Comparison of ENCODE assay signal across 8 cellular contexts in the genomic region with DNA sequence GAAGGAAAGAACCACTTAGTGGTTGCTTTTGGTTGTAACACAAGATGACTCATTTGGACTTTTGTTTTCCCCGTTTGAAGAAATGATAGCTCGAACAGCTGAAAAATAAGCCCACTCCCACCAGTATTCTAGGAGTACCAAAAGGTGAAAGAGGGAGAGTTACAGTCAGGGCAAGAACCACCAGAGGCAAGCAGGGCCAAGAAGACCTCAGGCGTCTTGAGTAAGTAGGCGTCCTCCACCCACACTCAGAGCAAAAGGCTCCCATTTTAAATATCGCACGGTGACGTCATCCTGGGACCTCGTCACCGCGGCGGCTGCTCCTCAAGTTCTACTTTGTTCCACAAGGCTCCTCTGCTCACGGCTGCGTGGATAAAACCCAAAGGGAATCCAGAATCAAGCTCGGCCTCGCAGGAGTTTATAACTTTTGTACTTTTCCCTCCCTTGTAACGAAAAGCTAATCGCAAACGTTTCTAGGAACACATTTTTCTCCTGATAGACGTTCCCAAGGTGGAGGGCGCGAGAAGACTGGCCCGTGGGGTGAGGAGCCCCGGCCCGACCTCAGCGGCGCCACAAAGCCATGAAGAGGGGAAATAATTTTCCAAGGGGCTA. TPM values are rescaled to one million over a fixed set of nuclear protein-coding genes. Genes with fewer than 3 reads are reported as not detected.
DNase-seq lines count a peak whose midpoint lies in the region; ATAC-seq and TF ChIP-seq lines count a peak whose summit lies in the region.

No MANE protein-coding gene starts in this region.

- DNase-seq in AG08396 (ENCODE audit: low spot score), result peak; percentile 83
- DNase-seq in NCI-H2227 treated with DMSO at 0.1 percent for 48 hours (lab: John Stamatoyannopoulos, UW), result peak; percentile 78
- DNase-seq in activated CD4-positive, alpha-beta T cell treated with anti-CD3 and anti-CD28 coated beads, Interleukin-2, amount 10 ng/mL, durations not matched to agents 7 days and 5 days, result peak; percentile 85
- DNase-seq in dermis blood vessel endothelial cell, result peak; percentile 93
- peak; percentile 69 to 74 for DNase-seq in stimulated activated CD4-positive, alpha-beta T cell treated with anti-CD3 and anti-CD28 coated beads, Interleukin-2, amount 100 ng/mL, for 48 hours

- CTCF ChIA-PET in activated CD4-positive, alpha-beta T cell treated with anti-CD3 and anti-CD28 coated beads, Interleukin-2, amount 10 ng/mL, durations not matched to agents 7 days and 5 days (lab: Charles Lee), result interaction anchor here (0.6 to 2.2 kb wide), 3 partner anchors 10 to 259 kb away, joined by 3 to 12 read pairs (median 11); no protein-coding TSS in a partner anchor

- H3K36me3 ChIP-seq in liver (ENCODE audit: control insufficient read depth in 4 of 4, insufficient read depth in 3 of 4, low read depth in 1 of 4, low read length in 3 of 4), result peaks cover 0 to 6% (median 1%) of the 10 kb centered on the region in 4 donors

- TF ChIP-seq CTCF in liver (IDR thresholded peaks at IDR 0.05; ENCODE audit: low read depth, low read length, missing input control), result no peak

- H3K9ac ChIP-seq in liver (ENCODE audit: low read depth in 1 of 2, low read length in 2 of 2), result peak overlapping the region; percentile 82 to 96

- peak overlapping the region; percentile 67 to 89 for H3K27ac ChIP-seq in liver (ENCODE audit: low read depth in 1 of 2, low read length in 2 of 2)

- H3K9me3 Mint-ChIP-seq in activated CD4-positive, alpha-beta T cell treated with anti-CD3 and anti-CD28 coated beads, Interleukin-2, amount 10 ng/mL, durations not matched to agents 7 days and 5 days, result no peaks in the 10 kb centered on the region

- peak; percentile 61 for ATAC-seq in GM18868 (IDR thresholded peaks at IDR 0.05; ENCODE audit: unreplicated experiment)
- ATAC-seq in HG03097 (IDR thresholded peaks at IDR 0.05; ENCODE audit: low FRiP score, unreplicated experiment), result peak; percentile 65

- H3K27me3 Mint-ChIP-seq in activated CD4-positive, alpha-beta T cell treated with anti-CD3 and anti-CD28 coated beads, Interleukin-2, amount 10 ng/mL, durations not matched to agents 7 days and 5 days, result no peaks in the 10 kb centered on the region

- WGBS in liver, result under 1% methylated on average over 26 of the region's 26 CpGs

- H3K27ac Mint-ChIP-seq in activated CD4-positive, alpha-beta T cell treated with anti-CD3 and anti-CD28 coated beads, Interleukin-2, amount 10 ng/mL, durations not matched to agents 7 days and 5 days, result peak overlapping the region; percentile 98

- H3K36me3 Mint-ChIP-seq in activated CD4-positive, alpha-beta T cell treated with anti-CD3 and anti-CD28 coated beads, Interleukin-2, amount 10 ng/mL, durations not matched to agents 7 days and 5 days (ENCODE audit: low read depth), result peaks cover 38% of the 10 kb centered on the region

- H3K4me3 ChIP-seq in liver (ENCODE audit: low read depth in 1 of 3, low read length in 3 of 3), result peak overlapping the region; percentile 50 to 77 (median 69)

- POLR2A ChIA-PET in activated CD4-positive, alpha-beta T cell treated with anti-CD3 and anti-CD28 coated beads, Interleukin-2, amount 10 ng/mL, durations not matched to agents 7 days and 5 days (lab: Charles Lee), result no interaction called here

- peaks cover 59% of the 10 kb centered on the region for H3K4me1 Mint-ChIP-seq in activated CD4-positive, alpha-beta T cell treated with anti-CD3 and anti-CD28 coated beads, Interleukin-2, amount 10 ng/mL, durations not matched to agents 7 days and 5 days

- peak overlapping the region; percentile 87 for H3K4me3 Mint-ChIP-seq in activated CD4-positive, alpha-beta T cell treated with anti-CD3 and anti-CD28 coated beads, Interleukin-2, amount 10 ng/mL, durations not matched to agents 7 days and 5 days

- no peaks in the 10 kb centered on the region for H3K9me3 ChIP-seq in liver (ENCODE audit: control insufficient read depth in 4 of 4, low read length in 3 of 4)

- no peaks in the 10 kb centered on the region for H3K27me3 ChIP-seq in liver (ENCODE audit: control insufficient read depth in 4 of 4, insufficient read depth in 4 of 4, low read length in 3 of 4)

- peaks cover 0 to 18% (median 4%) of the 10 kb centered on the region in 4 donors for H3K4me1 ChIP-seq in liver (ENCODE audit: control insufficient read depth in 4 of 4, insufficient read depth in 4 of 4, low read length in 3 of 4)

- no peak for TF ChIP-seq RAD21 in liver (IDR thresholded peaks at IDR 0.05)

TF ChIP-seq in liver, 16 proteins besides CTCF, POLR2A, EP300 and RAD21:
- TF ChIP-seq FOXA1 (IDR thresholded peaks at IDR 0.05) (no peak), GABPA (IDR thresholded peaks at IDR 0.05 in 1 of 2, conservative IDR thresholded peaks at IDR 0.05 in 1 of 2) (no peak), HNF4G (IDR thresholded peaks at IDR 0.05) (no peak), RXRA (IDR thresholded peaks at IDR 0.05) (no peak), NR2F2 (IDR thresholded peaks at IDR 0.05) (no peak), HNF4A (conservative IDR thresholded peaks at IDR 0.05) (peak in 1 of 2 donors; percentile 11), TAF1 (conservative IDR thresholded peaks at IDR 0.05) (no peak), SP1 (IDR thresholded peaks at IDR 0.05) (no peak), YY1 (IDR thresholded peaks at IDR 0.05) (peak; percentile 67), EGR1 (IDR thresholded peaks at IDR 0.05; ENCODE audit: low read depth in 2 of 2) (no peak), JUND (IDR thresholded peaks at IDR 0.05) (peak; percentile 84 to 91), FOXA2 (IDR thresholded peaks at IDR 0.05) (no peak)
- TF ChIP-seq, protein P1, sequence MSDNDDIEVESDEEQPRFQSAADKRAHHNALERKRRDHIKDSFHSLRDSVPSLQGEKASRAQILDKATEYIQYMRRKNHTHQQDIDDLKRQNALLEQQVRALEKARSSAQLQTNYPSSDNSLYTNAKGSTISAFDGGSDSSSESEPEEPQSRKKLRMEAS (IDR thresholded peaks at IDR 0.05), result no peak
- TF ChIP-seq, protein P2, sequence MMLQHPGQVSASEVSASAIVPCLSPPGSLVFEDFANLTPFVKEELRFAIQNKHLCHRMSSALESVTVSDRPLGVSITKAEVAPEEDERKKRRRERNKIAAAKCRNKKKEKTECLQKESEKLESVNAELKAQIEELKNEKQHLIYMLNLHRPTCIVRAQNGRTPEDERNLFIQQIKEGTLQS (IDR thresholded peaks at IDR 0.05), result peak; percentile 75
- TF ChIP-seq, protein P3, sequence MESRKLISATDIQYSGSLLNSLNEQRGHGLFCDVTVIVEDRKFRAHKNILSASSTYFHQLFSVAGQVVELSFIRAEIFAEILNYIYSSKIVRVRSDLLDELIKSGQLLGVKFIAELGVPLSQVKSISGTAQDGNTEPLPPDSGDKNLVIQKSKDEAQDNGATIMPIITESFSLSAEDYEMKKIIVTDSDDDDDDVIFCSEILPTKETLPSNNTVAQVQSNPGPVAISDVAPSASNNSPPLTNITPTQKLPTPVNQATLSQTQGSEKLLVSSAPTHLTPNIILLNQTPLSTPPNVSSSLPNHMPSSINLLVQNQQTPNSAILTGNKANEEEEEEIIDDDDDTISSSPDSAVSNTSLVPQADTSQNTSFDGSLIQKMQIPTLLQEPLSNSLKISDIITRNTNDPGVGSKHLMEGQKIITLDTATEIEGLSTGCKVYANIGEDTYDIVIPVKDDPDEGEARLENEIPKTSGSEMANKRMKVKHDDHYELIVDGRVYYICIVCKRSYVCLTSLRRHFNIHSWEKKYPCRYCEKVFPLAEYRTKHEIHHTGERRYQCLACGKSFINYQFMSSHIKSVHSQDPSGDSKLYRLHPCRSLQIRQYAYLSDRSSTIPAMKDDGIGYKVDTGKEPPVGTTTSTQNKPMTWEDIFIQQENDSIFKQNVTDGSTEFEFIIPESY (IDR thresholded peaks at IDR 0.05), result no peak
- TF ChIP-seq, protein P4, sequence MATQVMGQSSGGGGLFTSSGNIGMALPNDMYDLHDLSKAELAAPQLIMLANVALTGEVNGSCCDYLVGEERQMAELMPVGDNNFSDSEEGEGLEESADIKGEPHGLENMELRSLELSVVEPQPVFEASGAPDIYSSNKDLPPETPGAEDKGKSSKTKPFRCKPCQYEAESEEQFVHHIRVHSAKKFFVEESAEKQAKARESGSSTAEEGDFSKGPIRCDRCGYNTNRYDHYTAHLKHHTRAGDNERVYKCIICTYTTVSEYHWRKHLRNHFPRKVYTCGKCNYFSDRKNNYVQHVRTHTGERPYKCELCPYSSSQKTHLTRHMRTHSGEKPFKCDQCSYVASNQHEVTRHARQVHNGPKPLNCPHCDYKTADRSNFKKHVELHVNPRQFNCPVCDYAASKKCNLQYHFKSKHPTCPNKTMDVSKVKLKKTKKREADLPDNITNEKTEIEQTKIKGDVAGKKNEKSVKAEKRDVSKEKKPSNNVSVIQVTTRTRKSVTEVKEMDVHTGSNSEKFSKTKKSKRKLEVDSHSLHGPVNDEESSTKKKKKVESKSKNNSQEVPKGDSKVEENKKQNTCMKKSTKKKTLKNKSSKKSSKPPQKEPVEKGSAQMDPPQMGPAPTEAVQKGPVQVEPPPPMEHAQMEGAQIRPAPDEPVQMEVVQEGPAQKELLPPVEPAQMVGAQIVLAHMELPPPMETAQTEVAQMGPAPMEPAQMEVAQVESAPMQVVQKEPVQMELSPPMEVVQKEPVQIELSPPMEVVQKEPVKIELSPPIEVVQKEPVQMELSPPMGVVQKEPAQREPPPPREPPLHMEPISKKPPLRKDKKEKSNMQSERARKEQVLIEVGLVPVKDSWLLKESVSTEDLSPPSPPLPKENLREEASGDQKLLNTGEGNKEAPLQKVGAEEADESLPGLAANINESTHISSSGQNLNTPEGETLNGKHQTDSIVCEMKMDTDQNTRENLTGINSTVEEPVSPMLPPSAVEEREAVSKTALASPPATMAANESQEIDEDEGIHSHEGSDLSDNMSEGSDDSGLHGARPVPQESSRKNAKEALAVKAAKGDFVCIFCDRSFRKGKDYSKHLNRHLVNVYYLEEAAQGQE (IDR thresholded peaks at IDR 0.05), result no peak

RNA-seq across cellular contexts. Expression of a gene that starts 1.2 kb away (rescaled TPM):
- 10 to 100 TPM; 41.2 to 44.1 TPM for total RNA-seq in activated CD4-positive, alpha-beta T cell treated with anti-CD3 and anti-CD28 coated beads, Interleukin-2, amount 10 ng/mL, durations not matched to agents 7 days and 5 days
- 16.5 and 19.7 TPM in 2 replicates for total RNA-seq in dermis blood vessel endothelial cell
- 10 to 100 TPM in 1 of 2 donors, 1 to 10 TPM in 1; 4.1 to 25.5 TPM for total RNA-seq in liver
- 1 to 10 TPM; 4.8 to 6.3 TPM for polyA plus RNA-seq in liver

Comparison
In these comparisons a context has a peak if more than half of its experiments do, and no peak if none do; other contexts are left out.
1. Peak in every context shown above with its lines: DNase-seq, ATAC-seq, H3K4me3 ChIP-seq and H3K27ac ChIP-seq.